9 cellular contexts compared by ENCODE assay signal in genomic region chr14:93648440-93649168, GRCh38.
DNase-seq lines count a peak whose midpoint lies in the region; ATAC-seq and TF ChIP-seq lines count a peak whose summit lies in the region.
"Had no signal": no experiment of that assay in that cellular context is flagged by ENCODE, and none has a peak within 500 bp of the region (broad histone marks: within the 10 kb centered on the region; RNA-seq: fewer than 3 reads in every experiment).

No MANE protein-coding gene starts in this region.

- no peak overlapping the region for H3K4me3 ChIP-seq in LNCaP clone FGC (ENCODE audit: low read depth, low read length)

- H3K4me1 Mint-ChIP-seq in activated T-cell treated with anti-CD3 and anti-CD28 coated beads, Interleukin-2, amount 50 U/mL, for 4 hours (ENCODE audit: low read depth) = no peaks in the 10 kb centered on the region
- no peaks in the 10 kb centered on the region for H3K4me1 Mint-ChIP-seq in memory B cell
- H3K4me1 Mint-ChIP-seq in mesothelial cell of epicardium = no peaks in the 10 kb centered on the region
- H3K4me1 Mint-ChIP-seq: B cell had no signal

- H3K27ac Mint-ChIP-seq in memory B cell (no peak overlapping the region), mesothelial cell of epicardium (no peak overlapping the region)
- H3K27ac Mint-ChIP-seq: B cell had no signal

- DNase-seq in NCI-H146 (lab: John Stamatoyannopoulos, UW) (peak; percentile 2), NCI-H146 treated with DMSO at 0.1 percent for 48 hours (lab: John Stamatoyannopoulos, UW; ENCODE audit: unreplicated experiment) (no peak), LNCaP clone FGC (ENCODE audit: low read depth) (no peak), memory B cell (ENCODE audit: low spot score in 2 of 2) (no peak), occipital lobe (lab: John Stamatoyannopoulos, UW) (no peak), mesothelial cell of epicardium (ENCODE audit: low spot score in 2 of 2, unreplicated experiment in 2 of 2) (no peak)
- no peak for DNase-seq in activated T-cell treated with anti-CD3 and anti-CD28 coated beads, Interleukin-2, amount 50 U/mL, for 4 hours

- no peaks in the 10 kb centered on the region for H3K36me3 Mint-ChIP-seq in activated T-cell treated with anti-CD3 and anti-CD28 coated beads, Interleukin-2, amount 50 U/mL, for 4 hours (ENCODE audit: insufficient read depth)
- H3K36me3 Mint-ChIP-seq in memory B cell (peaks cover 1% of the 10 kb centered on the region), mesothelial cell of epicardium (no peaks in the 10 kb centered on the region)

- peak; percentile 85 for ATAC-seq in activated T-cell treated with anti-CD3 and anti-CD28 coated beads, Interleukin-2, amount 50 U/mL, for 4 hours
- ATAC-seq in memory B cell (ENCODE audit: low read depth) (peak; percentile 43), HG02678 (IDR thresholded peaks at IDR 0.05; ENCODE audit: unreplicated experiment) (no peak)

- peaks cover 10% of the 10 kb centered on the region for H3K9me3 Mint-ChIP-seq in activated T-cell treated with anti-CD3 and anti-CD28 coated beads, Interleukin-2, amount 50 U/mL, for 4 hours
- H3K9me3 Mint-ChIP-seq in memory B cell (peaks cover 7% of the 10 kb centered on the region), mesothelial cell of epicardium (peaks cover 10% of the 10 kb centered on the region)

- H3K4me3 Mint-ChIP-seq in activated T-cell treated with anti-CD3 and anti-CD28 coated beads, Interleukin-2, amount 50 U/mL, for 4 hours = no peak overlapping the region
- no peak overlapping the region for H3K4me3 Mint-ChIP-seq in memory B cell
- H3K4me3 Mint-ChIP-seq in mesothelial cell of epicardium = no peak overlapping the region
- H3K4me3 Mint-ChIP-seq: B cell had no signal

- H3K27me3 Mint-ChIP-seq in activated T-cell treated with anti-CD3 and anti-CD28 coated beads, Interleukin-2, amount 50 U/mL, for 4 hours (ENCODE audit: low read depth) = peaks cover 29% of the 10 kb centered on the region
- H3K27me3 Mint-ChIP-seq in memory B cell (peaks cover 5% of the 10 kb centered on the region), mesothelial cell of epicardium (ENCODE audit: low read depth) (peaks cover 21% of the 10 kb centered on the region)

- TF ChIP-seq CTCF in LNCaP clone FGC (IDR thresholded peaks at IDR 0.05; ENCODE audit: control insufficient read depth, extremely low read depth, insufficient read depth) (peak; percentile 73), mesothelial cell of epicardium (IDR thresholded peaks at IDR 0.05; ENCODE audit: unreplicated experiment) (no peak)
